Comparison of ENCODE assay signal across 8 cellular contexts in genomic region chr20:45011108-45011526, GRCh38. TPM values are rescaled to one million over a fixed set of nuclear protein-coding genes. Genes with fewer than 3 reads are reported as not detected.
A peak's percentile ranks its signal among the peaks of the same experiment; 100 is the strongest.
DNase-seq lines count a peak whose midpoint lies in the region; ATAC-seq and TF ChIP-seq lines count a peak whose summit lies in the region.

No MANE protein-coding gene starts in this region.

- no peaks in the 10 kb centered on the region for H3K9me3 Mint-ChIP-seq in activated naive CD4-positive, alpha-beta T cell treated with anti-CD3 and anti-CD28 coated beads, Interleukin-2, amount 50 U/mL, for 72 hours
- H3K9me3 Mint-ChIP-seq in progenitor cell of endocrine pancreas (ENCODE audit: low read depth) = no peaks in the 10 kb centered on the region

- H3K27ac Mint-ChIP-seq in activated naive CD4-positive, alpha-beta T cell treated with anti-CD3 and anti-CD28 coated beads, Interleukin-2, amount 50 U/mL, for 72 hours = no peak overlapping the region
- no peak overlapping the region for H3K27ac Mint-ChIP-seq in progenitor cell of endocrine pancreas

- H3K27me3 Mint-ChIP-seq in progenitor cell of endocrine pancreas = no peaks in the 10 kb centered on the region

- H3K4me1 Mint-ChIP-seq in progenitor cell of endocrine pancreas (ENCODE audit: low read depth) = peaks cover 15% of the 10 kb centered on the region

- H3K4me3 Mint-ChIP-seq in progenitor cell of endocrine pancreas (ENCODE audit: low read depth) = no peak overlapping the region

- peak; percentile 78 for TF ChIP-seq CTCF in progenitor cell of endocrine pancreas (IDR thresholded peaks at IDR 0.05; ENCODE audit: unreplicated experiment)

- ATAC-seq in activated naive CD4-positive, alpha-beta T cell treated with anti-CD3 and anti-CD28 coated beads, Interleukin-2, amount 50 U/mL, for 72 hours = peak; percentile 54 to 69
- ATAC-seq in GM19397 (IDR thresholded peaks at IDR 0.05; ENCODE audit: unreplicated experiment) = no peak

- H3K36me3 Mint-ChIP-seq in activated naive CD4-positive, alpha-beta T cell treated with anti-CD3 and anti-CD28 coated beads, Interleukin-2, amount 50 U/mL, for 72 hours = peaks cover 16 to 28% of the 10 kb centered on the region in 2 donors
- peaks cover 12% of the 10 kb centered on the region for H3K36me3 Mint-ChIP-seq in progenitor cell of endocrine pancreas (ENCODE audit: insufficient read depth)

- DNase-seq in COR-L47 (lab: John Stamatoyannopoulos, UW) (peak; percentile 36), HT1080 (ENCODE audit: low read depth) (peak; percentile 59), OCI-M1 (lab: John Stamatoyannopoulos, UW) (peak; percentile 80), globus pallidus (ENCODE audit: low spot score) (peak; percentile 87), progenitor cell of endocrine pancreas (ENCODE audit: low spot score, unreplicated experiment) (peak; percentile 15), mesenteric fat pad (ENCODE audit: low spot score) (no peak)
- peak in 1 of 2 donors; percentile 50 for DNase-seq in activated naive CD4-positive, alpha-beta T cell treated with anti-CD3 and anti-CD28 coated beads, Interleukin-2, amount 50 U/mL, for 72 hours (ENCODE audit: low spot score in 2 of 2)

RNA-seq across cellular contexts. Expression of gene STK4, which starts 44.8 kb away (rescaled TPM):
- total RNA-seq in HT1080 (2014; rRNA removed; shearing (Covaris generic)) = 20.2 and 25.8 TPM in 2 replicates
- 20.2 and 24.5 TPM in 2 replicates for polyA plus RNA-seq in HT1080 (2015; cell fraction: cytosol; rRNA removed)
- polyA plus RNA-seq in HT1080 (2015; cell fraction: nucleus; rRNA removed) = 33.1 and 41.0 TPM in 2 replicates
- 100 to 1,000 TPM; 149 to 205 TPM for total RNA-seq in activated naive CD4-positive, alpha-beta T cell treated with anti-CD3 and anti-CD28 coated beads, Interleukin-2, amount 50 U/mL, for 72 hours
- total RNA-seq in progenitor cell of endocrine pancreas (36.3 and 37.4 TPM in 2 replicates), mesenteric fat pad (34.4 TPM)

RNA-seq across cellular contexts. Expression of gene TOMM34, which starts 50.9 kb away (rescaled TPM):
- 156 and 177 TPM in 2 replicates for total RNA-seq in HT1080 (2014; rRNA removed; shearing (Covaris generic))
- 144 and 161 TPM in 2 replicates for polyA plus RNA-seq in HT1080 (2015; cell fraction: cytosol; rRNA removed)
- 90.5 and 97.2 TPM in 2 replicates for polyA plus RNA-seq in HT1080 (2015; cell fraction: nucleus; rRNA removed)
- 10 to 100 TPM; 39.4 to 50.8 TPM for total RNA-seq in activated naive CD4-positive, alpha-beta T cell treated with anti-CD3 and anti-CD28 coated beads, Interleukin-2, amount 50 U/mL, for 72 hours
- total RNA-seq in progenitor cell of endocrine pancreas (40.1 and 40.9 TPM in 2 replicates), mesenteric fat pad (9.1 TPM)
